In genomic region chr1:195804547-195804946, GRCh38 we compare ENCODE assay signal across 16 cellular contexts.
A peak's percentile ranks its signal among the peaks of the same experiment; 100 is the strongest.
DNase-seq lines count a peak whose midpoint lies in the region; TF ChIP-seq lines count a peak whose summit lies in the region.
"Had no signal": no experiment of that assay in that cellular context is flagged by ENCODE, and none has a peak within 500 bp of the region (broad histone marks: within the 10 kb centered on the region; RNA-seq: fewer than 3 reads in every experiment).

No MANE protein-coding gene starts in this region.

- H3K27me3 ChIP-seq in hepatocyte: no peaks in the 10 kb centered on the region

- no peaks in the 10 kb centered on the region for H3K79me2 ChIP-seq in hepatocyte

- no peaks in the 10 kb centered on the region for H3K27me3 Mint-ChIP-seq in activated naive CD8-positive, alpha-beta T cell treated with anti-CD3 and anti-CD28 coated beads for 36 hours

- H3K9me2 ChIP-seq in hepatocyte (replicated peaks; ENCODE audit: insufficient read depth): no peaks in the 10 kb centered on the region

- no peaks in the 10 kb centered on the region for H3K4me1 ChIP-seq in hepatocyte (ENCODE audit: insufficient read depth)

- H2AFZ ChIP-seq in hepatocyte: no peak overlapping the region

- H3K9me3 Mint-ChIP-seq in activated naive CD8-positive, alpha-beta T cell treated with anti-CD3 and anti-CD28 coated beads for 36 hours: no peaks in the 10 kb centered on the region
- H3K9me3 Mint-ChIP-seq: GM23338 had no signal

- no peaks in the 10 kb centered on the region for H3K36me3 Mint-ChIP-seq in activated naive CD8-positive, alpha-beta T cell treated with anti-CD3 and anti-CD28 coated beads for 36 hours
- H3K36me3 Mint-ChIP-seq: activated naive CD4-positive, alpha-beta T cell treated with anti-CD3 and anti-CD28 coated beads, Interleukin-2, amount 50 U/mL, for 72 hours had no signal

- no peak overlapping the region for H3K27ac Mint-ChIP-seq in activated naive CD8-positive, alpha-beta T cell treated with anti-CD3 and anti-CD28 coated beads for 36 hours
- H3K27ac Mint-ChIP-seq: activated naive CD4-positive, alpha-beta T cell treated with anti-CD3 and anti-CD28 coated beads, Interleukin-2, amount 50 U/mL, for 72 hours; GM23338 had no signal

- H3K36me3 ChIP-seq in hepatocyte (replicated peaks; ENCODE audit: insufficient read depth, low read depth): no peaks in the 10 kb centered on the region

- peak; percentile 19 for DNase-seq in NCI-H2171 treated with DMSO at 0.1 percent for 48 hours (lab: John Stamatoyannopoulos, UW)
- no peak for DNase-seq in NCI-H2171 (lab: John Stamatoyannopoulos, UW)
- peak; percentile 34 for DNase-seq in RKO (ENCODE audit: low spot score)
- no peak for DNase-seq in hepatocyte (ENCODE audit: low spot score)
- no peak for DNase-seq in CD1c-positive myeloid dendritic cell (ENCODE audit: extremely low spot score)
- DNase-seq in activated gamma-delta T cell treated with Interleukin-2 at 50 U/mL for 16 hours: no peak
- DNase-seq in activated naive CD8-positive, alpha-beta T cell treated with anti-CD3 and anti-CD28 coated beads for 36 hours: no peak
- DNase-seq: activated CD4-positive, alpha-beta T cell treated with anti-CD3 and anti-CD28 coated beads, Interleukin-2, amount 50 U/mL, for 4 hours; activated T-cell treated with anti-CD3 and anti-CD28 coated beads, Interleukin-2, amount 50 U/mL, for 1 hour; nucleus accumbens; right cardiac atrium; stimulated activated naive CD4-positive, alpha-beta T cell treated with Interleukin-2 at 50 U/mL for 16 hours had no signal

- H3K4me1 Mint-ChIP-seq in activated naive CD8-positive, alpha-beta T cell treated with anti-CD3 and anti-CD28 coated beads for 36 hours: no peaks in the 10 kb centered on the region
- H3K4me1 Mint-ChIP-seq: GM23338 had no signal

- H4K20me1 ChIP-seq in hepatocyte (ENCODE audit: insufficient read depth, poor library complexity, severe bottlenecking): no peaks in the 10 kb centered on the region

- no peaks in the 10 kb centered on the region for H3K9me3 ChIP-seq in hepatocyte (ENCODE audit: low read depth)

- H3K4me3 ChIP-seq in hepatocyte: no peak overlapping the region
- H3K4me3 ChIP-seq: GM12878, GM23338 had no signal

- H3K4me3 Mint-ChIP-seq in activated naive CD8-positive, alpha-beta T cell treated with anti-CD3 and anti-CD28 coated beads for 36 hours: no peak overlapping the region
- H3K4me3 Mint-ChIP-seq: GM23338 had no signal

- H3K27ac ChIP-seq in hepatocyte: no peak overlapping the region

- peak; percentile 37 for TF ChIP-seq CTCF in LNCAP (IDR thresholded peaks at IDR 0.05)
- TF ChIP-seq CTCF in hepatocyte (IDR thresholded peaks at IDR 0.05; ENCODE audit: poor library complexity): peak; percentile 37

- H3K4me2 ChIP-seq in hepatocyte: no peak overlapping the region
- H3K4me2 ChIP-seq: GM23338 had no signal

Comparison
In these comparisons a context has a peak if more than half of its experiments do, and no peak if none do; other contexts are left out.
1. DNase-seq: peak in NCI-H2171 treated with DMSO at 0.1 percent for 48 hours (single experiment) and RKO (single experiment); none in NCI-H2171 (single experiment), hepatocyte (single experiment), CD1c-positive myeloid dendritic cell (single experiment), activated gamma-delta T cell treated with Interleukin-2 at 50 U/mL for 16 hours (single experiment) and activated naive CD8-positive, alpha-beta T cell treated with anti-CD3 and anti-CD28 coated beads for 36 hours (single experiment).